ENCODE assay signal across 17 cellular contexts in the genomic region with DNA sequence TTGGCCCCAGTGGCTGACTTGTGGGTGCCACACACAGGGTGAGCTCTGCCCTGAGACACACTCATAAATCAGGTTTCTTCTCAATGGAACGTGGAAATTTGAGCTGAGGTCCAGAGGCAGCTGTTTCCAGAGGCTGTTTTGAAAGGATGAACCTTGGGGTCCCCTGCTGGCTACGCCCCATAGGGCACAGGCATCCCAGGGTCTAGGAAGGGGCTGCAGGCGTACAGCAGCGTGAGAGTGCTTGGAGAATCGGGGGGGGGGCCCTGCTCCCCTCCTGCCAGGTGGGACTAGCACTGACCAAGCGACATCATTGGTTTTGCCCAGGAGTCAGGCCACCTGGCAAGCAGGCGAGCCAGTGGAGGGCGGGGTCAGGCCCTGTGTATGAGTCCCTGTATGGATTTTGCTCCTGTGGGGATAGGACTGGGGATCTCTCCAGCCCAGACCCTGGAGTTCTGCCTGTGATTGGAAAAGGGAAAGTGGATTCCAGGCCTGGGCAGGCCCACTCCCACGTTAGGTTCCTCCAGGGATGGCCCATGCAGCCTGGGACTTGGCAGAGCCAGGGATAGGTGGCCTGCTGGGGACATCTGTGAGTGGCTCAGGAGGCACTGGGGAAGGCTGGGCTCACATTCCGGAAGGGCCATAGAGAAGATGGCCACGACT.
DNase-seq lines count a peak whose midpoint lies in the region; ATAC-seq and TF ChIP-seq lines count a peak whose summit lies in the region.
"Had no signal": no experiment of that assay in that cellular context is flagged by ENCODE, and none has a peak within 500 bp of the region (broad histone marks: within the 10 kb centered on the region; RNA-seq: fewer than 3 reads in every experiment).

No MANE protein-coding gene starts in this region.

- peaks cover 3% of the 10 kb centered on the region for H3K4me1 Mint-ChIP-seq in T-helper 17 cell
- H3K4me1 Mint-ChIP-seq: IgD-negative memory B cell had no signal

- DNase-seq in right atrium auricular region (ENCODE audit: low spot score): no peak
- no peak for DNase-seq in Right ventricle myocardium superior
- no peak for DNase-seq in T-helper 17 cell
- DNase-seq in neuronal stem cell (ENCODE audit: low spot score): no peak
- DNase-seq in uterus: no peak
- no peak for DNase-seq in KG1 (lab: John Stamatoyannopoulos, UW)
- DNase-seq: GF-D8, MV-4-11, NCI-H2081, NCI-H510A, NCI-H82, PC-3 had no signal

- no peaks in the 10 kb centered on the region for H3K79me1 ChIP-seq in neuronal stem cell (ENCODE audit: low read depth, low read length)

- intact Hi-C loops in Right ventricle myocardium superior (cut with DNase I): loop anchor here (5.0 kb wide), 1 partner anchor 42 kb away; no protein-coding TSS in a partner anchor
- intact Hi-C loops in uterus (cut with DNase I; ENCODE audit: low total_unique reads): no loop called here

- no peak overlapping the region for H3K4ac ChIP-seq in neuronal stem cell (ENCODE audit: low read length)

- H4K8ac ChIP-seq in neuronal stem cell (ENCODE audit: low read depth, low read length): no peak overlapping the region

- no peak overlapping the region for H3K9ac ChIP-seq in neuronal stem cell (ENCODE audit: low read depth, low read length, poor library complexity)

- peaks cover 2% of the 10 kb centered on the region for H3K36me3 Mint-ChIP-seq in T-helper 17 cell (ENCODE audit: low read depth)
- H3K36me3 Mint-ChIP-seq: IgD-negative memory B cell had no signal

- no peak overlapping the region for H2BK120ac ChIP-seq in neuronal stem cell (ENCODE audit: low read depth, low read length)

- H3K23ac ChIP-seq in neuronal stem cell (ENCODE audit: low read depth, low read length, poor library complexity): no peak overlapping the region

- no peak overlapping the region for H3K14ac ChIP-seq in neuronal stem cell (ENCODE audit: low read length)

- H3K27ac ChIP-seq in right atrium auricular region (peak overlapping the region; percentile 59 to 62), neuronal stem cell (replicated peaks; ENCODE audit: low read length) (no peak overlapping the region), uterus (peak overlapping the region; percentile 77 to 80)
- H3K27ac ChIP-seq: C4-2B had no signal

- no peak overlapping the region for H2BK5ac ChIP-seq in neuronal stem cell (ENCODE audit: low read length)

- H2BK15ac ChIP-seq in neuronal stem cell (ENCODE audit: low read length): peak overlapping the region; percentile 4

- ATAC-seq in Right ventricle myocardium superior (ENCODE audit: poor library complexity) (no peak), T-helper 17 cell (no peak), HG02588 (IDR thresholded peaks at IDR 0.05; ENCODE audit: unreplicated experiment) (no peak), GM21526 (IDR thresholded peaks at IDR 0.05; ENCODE audit: low FRiP score, unreplicated experiment) (no peak)
- ATAC-seq: PC-3 had no signal

- H4K91ac ChIP-seq in neuronal stem cell (ENCODE audit: low read depth, low read length, poor library complexity): no peak overlapping the region

- H3K4me1 ChIP-seq in right atrium auricular region (peaks cover 3 to 63% of the 10 kb centered on the region in 2 donors), neuronal stem cell (ENCODE audit: control insufficient read depth in 2 of 2, insufficient read depth in 1 of 2, low read depth in 1 of 2, low read length in 2 of 2) (peaks cover 5 to 17% of the 10 kb centered on the region in 2 donors), uterus (peaks cover 0 to 13% of the 10 kb centered on the region in 2 donors)

- no peak overlapping the region for H2AFZ ChIP-seq in neuronal stem cell (ENCODE audit: low read length)

- no CpG with 5 or more reads among the region's 11 CpGs for WGBS in neuronal stem cell (ENCODE audit: extremely low coverage in 2 of 2, insufficient read length in 2 of 2, insufficient replicate concordance in 1 of 2), 2 donors

- TF ChIP-seq POLR2A in uterus (IDR thresholded peaks at IDR 0.05): no peak

- H3K36me3 ChIP-seq in right atrium auricular region: no peaks in the 10 kb centered on the region
- H3K36me3 ChIP-seq in neuronal stem cell (replicated peaks in 1 of 2; ENCODE audit: control insufficient read depth in 2 of 2, insufficient read depth in 2 of 2, low read length in 2 of 2): no peaks in the 10 kb centered on the region
- no peaks in the 10 kb centered on the region for H3K36me3 ChIP-seq in uterus

- H3K27me3 Mint-ChIP-seq in T-helper 17 cell: peaks cover 35% of the 10 kb centered on the region

- no peak overlapping the region for H3K18ac ChIP-seq in neuronal stem cell (ENCODE audit: low read length)

- H3K27ac Mint-ChIP-seq in T-helper 17 cell: peak overlapping the region; percentile 14
- H3K27ac Mint-ChIP-seq: IgD-negative memory B cell had no signal

- peak overlapping the region; percentile 79 for H2AK5ac ChIP-seq in neuronal stem cell (ENCODE audit: low read depth, low read length)

- H3K9me3 ChIP-seq in right atrium auricular region (no peaks in the 10 kb centered on the region), T-helper 17 cell (ENCODE audit: control insufficient read depth, low read length, poor library complexity, severe bottlenecking) (no peaks in the 10 kb centered on the region), neuronal stem cell (replicated peaks in 1 of 2; ENCODE audit: control insufficient read depth in 2 of 2, insufficient read depth in 1 of 2, low read depth in 1 of 2, low read length in 2 of 2) (no peaks in the 10 kb centered on the region), uterus (no peaks in the 10 kb centered on the region)

- no peak overlapping the region for H2BK12ac ChIP-seq in neuronal stem cell (ENCODE audit: low read length)

- H3K4me3 ChIP-seq in right atrium auricular region (no peak overlapping the region), neuronal stem cell (ENCODE audit: low read length in 2 of 2) (no peak overlapping the region), uterus (no peak overlapping the region)

- no peak for TF ChIP-seq CTCF in right atrium auricular region (IDR thresholded peaks at IDR 0.05)
- TF ChIP-seq CTCF in uterus (IDR thresholded peaks at IDR 0.05): no peak

- H3K4me3 Mint-ChIP-seq in T-helper 17 cell: no peak overlapping the region
- H3K4me3 Mint-ChIP-seq: HFFc6, IgD-negative memory B cell had no signal

- H3K27me3 ChIP-seq in right atrium auricular region: no peaks in the 10 kb centered on the region
- H3K27me3 ChIP-seq in neuronal stem cell (ENCODE audit: control insufficient read depth in 3 of 3, insufficient read depth in 3 of 3, low read depth in 1 of 3, low read length in 3 of 3): peaks cover 0 to 18% (median 0%) of the 10 kb centered on the region in 3 experiments
- H3K27me3 ChIP-seq in uterus: no peaks in the 10 kb centered on the region

- H3K4me2 ChIP-seq in neuronal stem cell (ENCODE audit: insufficient read depth, low read length, poor library complexity, severe bottlenecking): no peak overlapping the region
